In the genomic region with DNA sequence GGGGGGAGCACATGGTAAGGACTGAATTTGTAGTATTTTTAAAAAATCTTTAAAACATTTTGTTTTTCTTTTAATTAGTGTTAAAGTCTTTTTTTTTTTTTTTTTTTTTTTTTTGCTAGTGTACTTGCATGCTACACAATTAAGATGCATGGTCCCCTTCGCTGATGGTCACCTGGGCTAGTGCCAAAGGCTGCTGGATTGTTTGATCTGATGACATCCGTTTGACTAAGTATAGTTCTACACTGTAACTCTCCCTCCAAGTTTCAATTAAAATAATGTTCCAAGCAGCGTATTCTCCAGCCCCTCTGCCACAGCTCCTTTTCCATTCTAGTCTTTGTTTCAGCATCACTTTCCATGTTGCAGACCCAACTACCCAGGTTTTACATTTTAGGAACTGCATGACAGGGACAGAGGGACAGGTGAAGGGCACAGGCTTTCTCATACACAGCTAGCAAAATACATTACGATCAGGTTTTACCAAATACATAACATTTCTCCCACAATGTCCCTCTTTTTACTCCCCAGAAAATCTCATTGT, we compare ENCODE assay signal across 8 cellular contexts. TPM values are rescaled to one million over a fixed set of nuclear protein-coding genes. Genes with fewer than 3 reads are reported as not detected.
DNase-seq lines count a peak whose midpoint lies in the region; ATAC-seq and TF ChIP-seq lines count a peak whose summit lies in the region.

No MANE protein-coding gene starts in this region.

- H3K4me1 Mint-ChIP-seq in CD14-positive monocyte, result peaks cover 21% of the 10 kb centered on the region
- peaks cover 17 to 24% (median 21%) of the 10 kb centered on the region in 3 donors for H3K4me1 Mint-ChIP-seq in naive B cell

- ATAC-seq in naive B cell (ENCODE audit: low read depth in 2 of 2) (no peak), GM18868 (IDR thresholded peaks at IDR 0.05; ENCODE audit: unreplicated experiment) (no peak), HG02571 (IDR thresholded peaks at IDR 0.05; ENCODE audit: unreplicated experiment) (no peak)

- peak overlapping the region in 1 of 2 donors; percentile 76 for H3K9ac ChIP-seq in colonic mucosa (ENCODE audit: low read depth in 2 of 2, low read length in 2 of 2)

- no peaks in the 10 kb centered on the region for H3K9me3 ChIP-seq in colonic mucosa

- H3K27me3 ChIP-seq in colonic mucosa, result no peaks in the 10 kb centered on the region

- H3K27ac Mint-ChIP-seq in CD14-positive monocyte (no peak overlapping the region), naive B cell (peak overlapping the region in 5 of 6 donors; percentile 22 to 73 (median 31))

- TF ChIP-seq CTCF in CD14-positive monocyte (IDR thresholded peaks at IDR 0.05) (no peak), colonic mucosa (IDR thresholded peaks at IDR 0.05) (no peak)

- H3K4me3 Mint-ChIP-seq in CD14-positive monocyte (peak overlapping the region; percentile 86 to 88), naive B cell (peak overlapping the region; percentile 82 to 91 (median 87))

- H3K9me3 Mint-ChIP-seq in CD14-positive monocyte (peaks cover 0 to 2% (median 0%) of the 10 kb centered on the region in 7 donors), naive B cell (no peaks in the 10 kb centered on the region)

- no peaks in the 10 kb centered on the region for H3K36me3 ChIP-seq in colonic mucosa

- no peaks in the 10 kb centered on the region for H3K4me1 ChIP-seq in colonic mucosa

- no peaks in the 10 kb centered on the region for H3K36me3 Mint-ChIP-seq in CD14-positive monocyte
- no peaks in the 10 kb centered on the region for H3K36me3 Mint-ChIP-seq in naive B cell

- H3K4me3 ChIP-seq in colonic mucosa, result peak overlapping the region; percentile 88

- H3K27ac ChIP-seq in colonic mucosa, result peak overlapping the region; percentile 69

- intact Hi-C loops in CD14-positive monocyte (cut with micrococcal nuclease), result no loop called here
- intact Hi-C loops in colonic mucosa (cut with DNase I), result loop anchor here (2.0 to 5.0 kb wide), 2 partner anchors 57 to 81 kb away; no protein-coding TSS in a partner anchor

- DNase-seq in CD14-positive monocyte (ENCODE audit: low spot score) (no peak), HuH-7 (ENCODE audit: low spot score) (peak; percentile 8), colonic mucosa (peak; percentile 29), naive B cell (no peak)
- no peak for DNase-seq in activated CD4-positive, CD25-positive, alpha-beta regulatory T cell treated with anti-CD3 and anti-CD28 coated beads, Interleukin-2, amount 50 U/mL, for 72 hours
- DNase-seq in activated CD4-positive, alpha-beta T cell treated with anti-CD3 and anti-CD28 coated beads, Interleukin-2, amount 50 U/mL, for 48 hours, result no peak

- H3K27me3 Mint-ChIP-seq in CD14-positive monocyte (ENCODE audit: low read depth in 3 of 3) (peaks cover 3 to 10% (median 4%) of the 10 kb centered on the region in 3 donors), naive B cell (peaks cover 0 to 4% (median 0%) of the 10 kb centered on the region in 3 donors)

RNA-seq across cellular contexts. Expression of gene RAVER2, which starts 0.9 kb away (rescaled TPM):
- polyA plus RNA-seq in CD14-positive monocyte (under 1 TPM; 0.38 to 0.69 TPM), naive B cell (ENCODE audit: low read depth in 6 of 6) (1 to 10 TPM in 2 of 6 donors, under 1 TPM in 3, not detected in 1; 0.74 to 1.1 (median 0.94) TPM)
- total RNA-seq in colonic mucosa, result 10 to 100 TPM; 43.0 to 58.6 TPM

Comparison
In these comparisons a context has a peak if more than half of its experiments do, and no peak if none do; other contexts are left out.
1. DNase-seq: peak in HuH-7 (single experiment) and colonic mucosa (single experiment); none in CD14-positive monocyte (single experiment), naive B cell (single experiment), activated CD4-positive, CD25-positive, alpha-beta regulatory T cell treated with anti-CD3 and anti-CD28 coated beads, Interleukin-2, amount 50 U/mL, for 72 hours (single experiment) and activated CD4-positive, alpha-beta T cell treated with anti-CD3 and anti-CD28 coated beads, Interleukin-2, amount 50 U/mL, for 48 hours (0 of 2).
2. H3K27ac Mint-ChIP-seq: peak in naive B cell (5 of 6); none in CD14-positive monocyte (0 of 7).